In the genomic region with DNA sequence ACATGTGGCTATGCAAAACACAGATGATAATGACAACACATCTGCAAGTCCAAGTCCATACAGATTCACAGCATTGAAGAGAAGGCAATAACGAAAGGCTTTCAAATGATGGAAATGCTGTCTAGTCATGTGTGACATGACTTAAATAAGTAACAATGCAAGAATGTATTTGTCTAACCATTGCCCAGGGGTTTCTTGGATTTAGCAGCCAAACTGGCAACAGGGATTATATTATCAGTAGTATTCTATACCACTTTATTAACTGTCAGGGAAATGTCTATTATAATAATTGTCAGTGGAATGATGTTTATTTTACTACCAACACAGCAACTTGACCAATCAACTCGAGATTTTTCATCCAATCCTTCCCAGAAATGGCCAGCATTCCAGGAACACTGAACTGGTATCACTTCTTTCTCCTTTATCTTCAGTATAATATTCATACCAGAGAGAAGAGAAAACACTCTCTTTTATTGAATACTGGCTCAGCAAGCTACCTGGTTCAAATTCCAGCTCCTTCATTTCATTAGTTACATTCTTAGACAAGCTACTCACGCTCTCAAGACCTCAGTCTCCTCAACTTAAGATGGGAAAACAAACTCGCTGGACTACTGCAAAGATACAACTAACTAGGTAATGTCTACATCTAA, we compare ENCODE assay signal across 30 cellular contexts.
DNase-seq lines count a peak whose midpoint lies in the region; ATAC-seq and TF ChIP-seq lines count a peak whose summit lies in the region.
"Had no signal": no experiment of that assay in that cellular context is flagged by ENCODE, and none has a peak within 500 bp of the region (broad histone marks: within the 10 kb centered on the region; RNA-seq: fewer than 3 reads in every experiment).

No MANE protein-coding gene starts in this region.

- H4K12ac ChIP-seq in trophoblast cell (ENCODE audit: low read depth, low read length): no peak overlapping the region

- no peaks in the 10 kb centered on the region for H3K27me3 ChIP-seq in trophoblast cell (ENCODE audit: insufficient read depth, low read length)
- no peaks in the 10 kb centered on the region for H3K27me3 ChIP-seq in vagina
- H3K27me3 ChIP-seq: foreskin keratinocyte, hepatocyte, thyroid gland had no signal

- no peak overlapping the region for H3K4me2 ChIP-seq in trophoblast cell (ENCODE audit: low read length)
- H3K4me2 ChIP-seq: A549, hepatocyte had no signal

- H3K79me2 ChIP-seq in trophoblast cell (ENCODE audit: control insufficient read depth, insufficient read depth, low read length, poor library complexity): no peaks in the 10 kb centered on the region

- H3K36me3 ChIP-seq in trophoblast cell (ENCODE audit: control insufficient read depth in 1 of 2, insufficient read depth in 2 of 2, low read length in 2 of 2): no peaks in the 10 kb centered on the region
- no peaks in the 10 kb centered on the region for H3K36me3 ChIP-seq in vagina
- H3K36me3 ChIP-seq: thyroid gland had no signal

- DNase-seq in EL: peak; percentile 18
- peak; percentile 6 for DNase-seq in foreskin melanocyte
- peak; percentile 80 to 94 for DNase-seq in trophoblast cell
- DNase-seq in stimulated activated CD4-positive, alpha-beta T cell treated with anti-CD3 and anti-CD28 coated beads, Interleukin-4, amount 100 ng/mL, for 24 hours: no peak
- DNase-seq in vagina (ENCODE audit: extremely low spot score in 2 of 2): no peak
- DNase-seq: activated CD4-positive, alpha-beta T cell treated with anti-CD3 and anti-CD28 coated beads, Interleukin-2, amount 10 ng/mL, durations not matched to agents 24 days and 14 days; activated effector memory CD4-positive, alpha-beta T cell treated with anti-CD3 and anti-CD28 coated beads, Interleukin-2, amount 50 U/mL, for 16 hours; activated naive CD8-positive, alpha-beta T cell treated with anti-CD3 and anti-CD28 coated beads, Interleukin-2, amount 10 ng/mL, durations not matched to agents 7 days and 5 days; activated T-cell treated with anti-CD3 and anti-CD28 coated beads, Interleukin-2, amount 50 U/mL, for 1 hour; CD8-positive, alpha-beta T cell; effector CD4-positive, alpha-beta T cell; foreskin keratinocyte; GDM1; HCEC 1CT; MV-4-11; NCI-H146; NCI-H510A treated with DMSO at 0.1 percent for 48 hours; NK-92 treated with Interleukin-12 subunit alpha and Interleukin-12 subunit beta, amount 100 ng/mL, for 24 hours; nucleus accumbens; PC-3; Right ventricle myocardium superior; stimulated activated naive CD8-positive, alpha-beta T cell treated with anti-CD3 and anti-CD28 coated beads, Interleukin-15, amount 100 ng/mL, for 72 hours; T1000; thyroid gland had no signal

- H3K79me1 ChIP-seq in trophoblast cell (ENCODE audit: low read length): no peaks in the 10 kb centered on the region

- ATAC-seq in SK-N-SH treated with all-trans-retinoic acid at 6 μM for 48 hours (peak; percentile 60), HG02610 (IDR thresholded peaks at IDR 0.05; ENCODE audit: unreplicated experiment) (no peak), GM19328 (IDR thresholded peaks at IDR 0.05; ENCODE audit: unreplicated experiment) (no peak)
- ATAC-seq: A549; CD8-positive, alpha-beta T cell; esophagus mucosa; foreskin keratinocyte; PC-3; stimulated activated naive CD8-positive, alpha-beta T cell treated with anti-CD3 and anti-CD28 coated beads, Interleukin-15, amount 100 ng/mL, for 72 hours had no signal

- H3K23ac ChIP-seq in trophoblast cell (ENCODE audit: low read length): no peak overlapping the region

- H3K9ac ChIP-seq in trophoblast cell (ENCODE audit: low read length): no peak overlapping the region

- no peak overlapping the region for H3K18ac ChIP-seq in trophoblast cell (ENCODE audit: low read length)

- WGBS in trophoblast cell (ENCODE audit: extremely low coverage, insufficient coverage, insufficient read length): no CpG with 5 or more reads among the region's 4 CpGs

- no peak overlapping the region for H3K14ac ChIP-seq in trophoblast cell (ENCODE audit: low read length)

- no peaks in the 10 kb centered on the region for H3K9me3 ChIP-seq in trophoblast cell (ENCODE audit: insufficient read depth, low read depth, low read length)
- H3K9me3 ChIP-seq in vagina: no peaks in the 10 kb centered on the region
- H3K9me3 ChIP-seq: A549, thyroid gland had no signal

- intact Hi-C loops in vagina (cut with DNase I): no loop called here

- peaks cover 3 to 11% of the 10 kb centered on the region in 2 experiments for H3K4me1 ChIP-seq in trophoblast cell (ENCODE audit: control insufficient read depth in 1 of 2, insufficient read depth in 2 of 2, low read length in 2 of 2)
- H3K4me1 ChIP-seq in vagina: no peaks in the 10 kb centered on the region

- H3K27ac ChIP-seq in trophoblast cell (ENCODE audit: low read depth, low read length) (no peak overlapping the region), vagina (no peak overlapping the region)
- H3K27ac ChIP-seq: A549, foreskin keratinocyte, hepatocyte, thyroid gland had no signal

- no peak overlapping the region for H2BK120ac ChIP-seq in trophoblast cell (ENCODE audit: insufficient read depth, low read length, poor library complexity)

- H2AFZ ChIP-seq in trophoblast cell (ENCODE audit: insufficient read depth, low read length, poor library complexity): no peak overlapping the region
- H2AFZ ChIP-seq: hepatocyte had no signal

- H3K4me3 ChIP-seq in trophoblast cell (ENCODE audit: low read depth, low read length): no peak overlapping the region
- H3K4me3 ChIP-seq in vagina: no peak overlapping the region
- H3K4me3 ChIP-seq: A549, hepatocyte, thyroid gland had no signal

- no peak overlapping the region for H2BK5ac ChIP-seq in trophoblast cell (ENCODE audit: low read depth, low read length, poor library complexity)

- no peak for TF ChIP-seq POLR2A in vagina (IDR thresholded peaks at IDR 0.05)

- no peak overlapping the region for H4K8ac ChIP-seq in trophoblast cell (ENCODE audit: low read depth, low read length)

- H4K91ac ChIP-seq in trophoblast cell (ENCODE audit: low read depth, low read length): no peak overlapping the region

- TF ChIP-seq CTCF in vagina (IDR thresholded peaks at IDR 0.05): no peak

- H2BK12ac ChIP-seq in trophoblast cell (ENCODE audit: low read length): no peak overlapping the region

- H3K4ac ChIP-seq in trophoblast cell (ENCODE audit: low read depth, low read length): no peak overlapping the region

- no peak overlapping the region for H2AK5ac ChIP-seq in trophoblast cell (ENCODE audit: low read length)

TF ChIP-seq in SK-N-SH treated with all-trans-retinoic acid at 6 μM for 48 hours, 23 proteins besides CTCF, POLR2A, EP300 and RAD21:
- no peak for TF ChIP-seq ZNF70 (CRISPR knock-in tag; IDR thresholded peaks at IDR 0.05)
- TF ChIP-seq ISL1 (CRISPR knock-in tag; IDR thresholded peaks at IDR 0.05): peak; percentile 73

Comparison
In these comparisons a context has a peak if more than half of its experiments do, and no peak if none do; other contexts are left out.
1. DNase-seq: peak in EL (single experiment), foreskin melanocyte (single experiment) and trophoblast cell (2 of 2); none in stimulated activated CD4-positive, alpha-beta T cell treated with anti-CD3 and anti-CD28 coated beads, Interleukin-4, amount 100 ng/mL, for 24 hours (single experiment) and vagina (0 of 2).